Comparison of ENCODE assay signal across 1 cellular context in genomic region chr15:89201465-89202005, GRCh38.
TF ChIP-seq lines count a peak whose summit lies in the region.

No MANE protein-coding gene starts in this region.

TF ChIP-seq in GM23338, 12 proteins besides CTCF, POLR2A, EP300 and RAD21 (continued from another document):
- TF ChIP-seq ZNF462 (CRISPR knock-in tag; IDR thresholded peaks at IDR 0.05) (no peak), ETS1 (IDR thresholded peaks at IDR 0.05) (no peak), NANOG (IDR thresholded peaks at IDR 0.05; ENCODE audit: borderline replicate concordance) (no peak), CREB1 (CRISPR knock-in tag; IDR thresholded peaks at IDR 0.05; ENCODE audit: low read depth) (no peak), EZH2phosphoT487 (IDR thresholded peaks at IDR 0.05; ENCODE audit: unreplicated experiment) (no peak), JUNB (IDR thresholded peaks at IDR 0.05; ENCODE audit: unreplicated experiment) (no peak), STAT1 (IDR thresholded peaks at IDR 0.05; ENCODE audit: unreplicated experiment) (no peak)
